In genomic region chr2:205683179-205683978, GRCh38 we compare ENCODE assay signal across 9 cellular contexts. TPM values are rescaled to one million over a fixed set of nuclear protein-coding genes. Genes with fewer than 3 reads are reported as not detected.
A peak's percentile ranks its signal among the peaks of the same experiment; 100 is the strongest.
DNase-seq lines count a peak whose midpoint lies in the region; ATAC-seq, FAIRE-seq and TF ChIP-seq lines count a peak whose summit lies in the region.
"Had no signal": no experiment of that assay in that cellular context is flagged by ENCODE, and none has a peak within 500 bp of the region (broad histone marks: within the 10 kb centered on the region; RNA-seq: fewer than 3 reads in every experiment).

No MANE protein-coding gene starts in this region.

- peak overlapping the region; percentile 92 for H3K4me2 ChIP-seq in astrocyte (ENCODE audit: low read length)

- no peaks in the 10 kb centered on the region for H3K9me3 ChIP-seq in heart left ventricle
- H3K9me3 ChIP-seq in astrocyte (ENCODE audit: insufficient read depth, low read depth, low read length), result no peaks in the 10 kb centered on the region

- H3K36me3 ChIP-seq in heart left ventricle, result no peaks in the 10 kb centered on the region
- H3K36me3 ChIP-seq in astrocyte (ENCODE audit: insufficient read depth, low read length), result peaks cover 4% of the 10 kb centered on the region
- H3K36me3 ChIP-seq in urinary bladder (ENCODE audit: insufficient read depth), result no peaks in the 10 kb centered on the region

- H3K9me3 Mint-ChIP-seq in astrocyte (ENCODE audit: unreplicated experiment), result no peaks in the 10 kb centered on the region

- peaks cover 0 to 61% (median 27%) of the 10 kb centered on the region in 12 donors for H3K4me1 ChIP-seq in heart left ventricle
- peaks cover 21% of the 10 kb centered on the region for H3K4me1 ChIP-seq in astrocyte (ENCODE audit: insufficient read depth, low read length)
- H3K4me1 ChIP-seq in urinary bladder (ENCODE audit: insufficient read depth), result peaks cover 2% of the 10 kb centered on the region

- ATAC-seq in heart left ventricle, result no peak
- ATAC-seq in Right ventricle myocardium inferior, result no peak
- ATAC-seq in HG02970 (IDR thresholded peaks at IDR 0.05; ENCODE audit: low FRiP score, unreplicated experiment), result no peak

- H3K27me3 Mint-ChIP-seq in astrocyte (ENCODE audit: low read depth, unreplicated experiment), result no peaks in the 10 kb centered on the region

- FAIRE-seq in astrocyte (lab: Jason Lieb, UNC), result no peak
- FAIRE-seq in HTR-8/SVneo (lab: Jason Lieb, UNC), result no peak
- FAIRE-seq: GM12892 had no signal

- H3K27ac ChIP-seq in heart left ventricle (peak overlapping the region in 10 of 12 donors; percentile 63 to 93 (median 76)), astrocyte (ENCODE audit: low read depth, low read length) (peak overlapping the region; percentile 79), urinary bladder (ENCODE audit: low read depth) (peak overlapping the region; percentile 47)

- H3K79me2 ChIP-seq in astrocyte (ENCODE audit: insufficient read depth, low read length), result peaks cover 60% of the 10 kb centered on the region

- H3K4me1 Mint-ChIP-seq in astrocyte (ENCODE audit: low read depth, unreplicated experiment), result peaks cover 29% of the 10 kb centered on the region

- WGBS in heart left ventricle, 4 donors, result 47 to 62% (median 49%) methylated on average over 9 of the region's 9 CpGs
- WGBS in lower leg skin, 2 donors, result 46 to 50% methylated on average over 9 of the region's 9 CpGs
- 14% methylated on average over 9 of the region's 9 CpGs for WGBS in urinary bladder

- no peak for TF ChIP-seq CTCF in heart left ventricle (IDR thresholded peaks at IDR 0.05)
- TF ChIP-seq CTCF in astrocyte (IDR thresholded peaks at IDR 0.05; ENCODE audit: insufficient read depth, low read depth, low read length), result no peak
- no peak for TF ChIP-seq CTCF in lower leg skin (IDR thresholded peaks at IDR 0.05)

- peaks cover 37% of the 10 kb centered on the region for H4K20me1 ChIP-seq in astrocyte (ENCODE audit: insufficient read depth, low read length)

- peak overlapping the region; percentile 84 for H3K27ac Mint-ChIP-seq in astrocyte (ENCODE audit: unreplicated experiment)

- no peak overlapping the region for H2AFZ ChIP-seq in astrocyte (ENCODE audit: low read depth, low read length)

- H3K4me3 ChIP-seq in heart left ventricle (peak overlapping the region; percentile 55 to 79 (median 63)), astrocyte (ENCODE audit: insufficient read depth, low read depth, low read length) (peak overlapping the region; percentile 80), lower leg skin (ENCODE audit: low read depth, poor library complexity, severe bottlenecking) (peak overlapping the region; percentile 8), urinary bladder (ENCODE audit: low read depth, low read length) (peak overlapping the region; percentile 54)

- TF ChIP-seq POLR2A in heart left ventricle (IDR thresholded peaks at IDR 0.05) (no peak), lower leg skin (IDR thresholded peaks at IDR 0.05) (no peak)

- H3K9ac ChIP-seq in astrocyte (ENCODE audit: low read length), result peak overlapping the region; percentile 92

- no peak for DNase-seq in heart left ventricle
- no peak for DNase-seq in Right ventricle myocardium inferior (ENCODE audit: missing footprints)
- DNase-seq in astrocyte (ENCODE audit: low read depth), result peak; percentile 61
- DNase-seq in lower leg skin (ENCODE audit: low spot score in 2 of 2), result no peak
- no peak for DNase-seq in NCI-H526 treated with DMSO at 0.1 percent for 48 hours (lab: John Stamatoyannopoulos, UW)
- no peak for DNase-seq in HTR-8/SVneo (ENCODE audit: insufficient read length, low spot score)

- H3K27me3 ChIP-seq in heart left ventricle, result peaks cover 0 to 43% (median 7%) of the 10 kb centered on the region in 9 donors
- no peaks in the 10 kb centered on the region for H3K27me3 ChIP-seq in astrocyte (ENCODE audit: insufficient read depth, low read length)

- peak overlapping the region; percentile 91 for H3K4me3 Mint-ChIP-seq in astrocyte (ENCODE audit: unreplicated experiment)

- intact Hi-C loops in heart left ventricle (cut with DNase I), result loop anchor here in 8 of 10 donors (2.0 to 10.0 kb wide), 12 partner anchors 25 to 1421 kb away; partner anchors contain the start of gene PARD3B (in 1 of the 8)
- intact Hi-C loops in Right ventricle myocardium inferior (cut with DNase I), result loop anchor here (10.0 kb wide), 1 partner anchor 1419 kb away; no protein-coding TSS in a partner anchor
- intact Hi-C loops in lower leg skin (cut with DNase I; ENCODE audit: low total_unique reads), result loop anchor here (10.0 kb wide), 1 partner anchor 1359 kb away; no protein-coding TSS in a partner anchor

- H3K36me3 Mint-ChIP-seq in astrocyte (ENCODE audit: low read depth, unreplicated experiment), result peaks cover 2% of the 10 kb centered on the region

RNA-seq across cellular contexts. Expression of gene NRP2, which starts 1.1 kb away (rescaled TPM):
- total RNA-seq in heart left ventricle (10 to 100 TPM in 4 of 9 donors, 1 to 10 TPM in 5; 3.1 to 57.5 (median 6.9) TPM), Right ventricle myocardium inferior (7.6 TPM), astrocyte (68.5 and 76.7 TPM in 2 replicates), lower leg skin (10 to 100 TPM in 1 of 4 donors, 1 to 10 TPM in 3; 4.0 to 11.5 (median 5.9) TPM), urinary bladder (101 TPM)
- polyA plus RNA-seq in heart left ventricle (1 to 10 TPM; 2.0 to 3.6 TPM), urinary bladder (74.4 TPM)

Comparison
In these comparisons a context has a peak if more than half of its experiments do, and no peak if none do; other contexts are left out.
1. H3K4me3 ChIP-seq: peak in every context shown above with its lines; median percentile 80 in astrocyte; 63 in heart left ventricle; 54 in urinary bladder; 8 in lower leg skin.